In genomic region chr2:46971914-46972313, GRCh38 we compare ENCODE assay signal across 19 cellular contexts. TPM values are rescaled to one million over a fixed set of nuclear protein-coding genes. Genes with fewer than 3 reads are reported as not detected.
A peak's percentile ranks its signal among the peaks of the same experiment; 100 is the strongest.
DNase-seq lines count a peak whose midpoint lies in the region; ATAC-seq and TF ChIP-seq lines count a peak whose summit lies in the region.
"Had no signal": no experiment of that assay in that cellular context is flagged by ENCODE, and none has a peak within 500 bp of the region (broad histone marks: within the 10 kb centered on the region; RNA-seq: fewer than 3 reads in every experiment).

No MANE protein-coding gene starts in this region.

- H3K4me3 ChIP-seq in PC-9 = no peak overlapping the region
- no peak overlapping the region for H3K4me3 ChIP-seq in endodermal cell (ENCODE audit: low read length)
- H3K4me3 ChIP-seq in dorsolateral prefrontal cortex = no peak overlapping the region

- no peaks in the 10 kb centered on the region for H3K9me3 ChIP-seq in CD4-positive, alpha-beta T cell (ENCODE audit: control insufficient read depth, low read length)
- no peaks in the 10 kb centered on the region for H3K9me3 ChIP-seq in PC-9 (ENCODE audit: insufficient read depth, low read depth)
- no peaks in the 10 kb centered on the region for H3K9me3 ChIP-seq in endodermal cell (ENCODE audit: control insufficient read depth, low read length)

- H3K27ac ChIP-seq in CD4-positive, alpha-beta T cell (ENCODE audit: low read depth, low read length) = no peak overlapping the region
- peak overlapping the region; percentile 73 for H3K27ac ChIP-seq in PC-9
- no peak overlapping the region for H3K27ac ChIP-seq in endodermal cell (ENCODE audit: low read depth, low read length)
- H3K27ac ChIP-seq in dorsolateral prefrontal cortex = peak overlapping the region in 1 of 59 donors; percentile 28
- H3K27ac ChIP-seq: foreskin keratinocyte had no signal

- no peak for DNase-seq in CD4-positive, alpha-beta T cell
- DNase-seq in PC-9 = no peak
- DNase-seq in effector memory CD8-positive, alpha-beta T cell = no peak
- no peak for DNase-seq in stimulated activated effector memory CD8-positive, alpha-beta T cell treated with anti-CD3 and anti-CD28 coated beads, Interleukin-12 subunit alpha, Interleukin-12 subunit beta, amount 100 ng/mL, for 72 hours (ENCODE audit: low spot score in 2 of 2)
- DNase-seq in endodermal cell = no peak
- DNase-seq in HEK293T (ENCODE audit: extremely low spot score) = no peak
- DNase-seq in dorsolateral prefrontal cortex = no peak
- DNase-seq: activated CD4-positive, alpha-beta memory T cell treated with anti-CD3 and anti-CD28 coated beads, Interleukin-2, amount 10 ng/mL, durations not matched to agents 7 days and 5 days; activated T-cell treated with anti-CD3 and anti-CD28 coated beads, Interleukin-2, amount 50 U/mL, for 72 hours; amniotic stem cell; central memory CD4-positive, alpha-beta T cell; DMS153; H9; left cardiac atrium; NCI-H1930; NCI-H446 treated with DMSO at 0.1 percent for 48 hours; RPMI8226; stimulated activated naive CD8-positive, alpha-beta T cell treated with anti-CD3 and anti-CD28 coated beads, Interleukin-15, amount 100 ng/mL, for 72 hours had no signal

- H3K27ac Mint-ChIP-seq in CD4-positive, alpha-beta T cell = peak overlapping the region; percentile 23
- peak overlapping the region; percentile 70 to 83 for H3K27ac Mint-ChIP-seq in effector memory CD8-positive, alpha-beta T cell
- peak overlapping the region; percentile 75 for H3K27ac Mint-ChIP-seq in stimulated activated effector memory CD8-positive, alpha-beta T cell treated with anti-CD3 and anti-CD28 coated beads, Interleukin-12 subunit alpha, Interleukin-12 subunit beta, amount 100 ng/mL, for 72 hours
- no peak overlapping the region for H3K27ac Mint-ChIP-seq in endodermal cell
- H3K27ac Mint-ChIP-seq: activated T-cell treated with anti-CD3 and anti-CD28 coated beads, Interleukin-2, amount 50 U/mL, for 72 hours; H9 had no signal

- CTCF ChIA-PET in CD4-positive, alpha-beta T cell (lab: Charles Lee) = no interaction called here
- CTCF ChIA-PET in PC-9 (lab: Charles Lee) = interaction anchor here (1.1 kb wide), 1 partner anchor 53 kb away, joined by 3 read pairs; no protein-coding TSS in a partner anchor
- CTCF ChIA-PET in HEK293T (lab: Yijun Ruan, JAX) = interaction anchor here (0.6 to 0.7 kb wide), 2 partner anchors 22 to 560 kb away, joined by 3 to 4 read pairs; no protein-coding TSS in a partner anchor

- H3K4me3 Mint-ChIP-seq in CD4-positive, alpha-beta T cell = no peak overlapping the region
- H3K4me3 Mint-ChIP-seq in effector memory CD8-positive, alpha-beta T cell = no peak overlapping the region
- H3K4me3 Mint-ChIP-seq in stimulated activated effector memory CD8-positive, alpha-beta T cell treated with anti-CD3 and anti-CD28 coated beads, Interleukin-12 subunit alpha, Interleukin-12 subunit beta, amount 100 ng/mL, for 72 hours = no peak overlapping the region
- H3K4me3 Mint-ChIP-seq in endodermal cell = no peak overlapping the region
- H3K4me3 Mint-ChIP-seq: activated CD4-positive, alpha-beta memory T cell treated with anti-CD3 and anti-CD28 coated beads, Interleukin-2, amount 10 ng/mL, durations not matched to agents 7 days and 5 days; activated T-cell treated with anti-CD3 and anti-CD28 coated beads, Interleukin-2, amount 50 U/mL, for 72 hours; H9; stimulated activated naive CD8-positive, alpha-beta T cell treated with anti-CD3 and anti-CD28 coated beads, Interleukin-15, amount 100 ng/mL, for 72 hours had no signal

- H3K9me3 Mint-ChIP-seq in CD4-positive, alpha-beta T cell = no peaks in the 10 kb centered on the region
- H3K9me3 Mint-ChIP-seq in effector memory CD8-positive, alpha-beta T cell = no peaks in the 10 kb centered on the region
- no peaks in the 10 kb centered on the region for H3K9me3 Mint-ChIP-seq in stimulated activated effector memory CD8-positive, alpha-beta T cell treated with anti-CD3 and anti-CD28 coated beads, Interleukin-12 subunit alpha, Interleukin-12 subunit beta, amount 100 ng/mL, for 72 hours
- peaks cover 4% of the 10 kb centered on the region for H3K9me3 Mint-ChIP-seq in endodermal cell
- H3K9me3 Mint-ChIP-seq: activated CD4-positive, alpha-beta memory T cell treated with anti-CD3 and anti-CD28 coated beads, Interleukin-2, amount 10 ng/mL, durations not matched to agents 7 days and 5 days; activated T-cell treated with anti-CD3 and anti-CD28 coated beads, Interleukin-2, amount 50 U/mL, for 72 hours; H9; stimulated activated naive CD8-positive, alpha-beta T cell treated with anti-CD3 and anti-CD28 coated beads, Interleukin-15, amount 100 ng/mL, for 72 hours had no signal

- peaks cover 40% of the 10 kb centered on the region for H3F3A ChIP-seq in PC-9 (ENCODE audit: insufficient read depth, low read depth)

- TF ChIP-seq CTCF in CD4-positive, alpha-beta T cell (IDR thresholded peaks at IDR 0.05) = no peak
- TF ChIP-seq CTCF in PC-9 (conservative IDR thresholded peaks at IDR 0.05) = no peak
- TF ChIP-seq CTCF in endodermal cell (conservative IDR thresholded peaks at IDR 0.05) = no peak
- TF ChIP-seq CTCF in dorsolateral prefrontal cortex (IDR thresholded peaks at IDR 0.05 in 54 of 56, conservative IDR thresholded peaks at IDR 0.05 in 2 of 56; ENCODE audit: low read depth in 1 of 56, partially characterized antibody in 56 of 56) = no peak

- H3K27me3 Mint-ChIP-seq in CD4-positive, alpha-beta T cell = no peaks in the 10 kb centered on the region
- no peaks in the 10 kb centered on the region for H3K27me3 Mint-ChIP-seq in effector memory CD8-positive, alpha-beta T cell
- no peaks in the 10 kb centered on the region for H3K27me3 Mint-ChIP-seq in endodermal cell (ENCODE audit: insufficient read depth)
- H3K27me3 Mint-ChIP-seq: activated CD4-positive, alpha-beta memory T cell treated with anti-CD3 and anti-CD28 coated beads, Interleukin-2, amount 10 ng/mL, durations not matched to agents 7 days and 5 days; stimulated activated naive CD8-positive, alpha-beta T cell treated with anti-CD3 and anti-CD28 coated beads, Interleukin-15, amount 100 ng/mL, for 72 hours had no signal

- no peaks in the 10 kb centered on the region for H3K36me3 ChIP-seq in PC-9 (ENCODE audit: low read depth)
- H3K36me3 ChIP-seq in endodermal cell (ENCODE audit: control insufficient read depth, insufficient read depth, low read length) = peaks cover 3% of the 10 kb centered on the region

- ATAC-seq in CD4-positive, alpha-beta T cell (ENCODE audit: poor library complexity) = no peak
- no peak for ATAC-seq in effector memory CD8-positive, alpha-beta T cell (replicated peaks)
- ATAC-seq in stimulated activated effector memory CD8-positive, alpha-beta T cell treated with anti-CD3 and anti-CD28 coated beads, Interleukin-12 subunit alpha, Interleukin-12 subunit beta, amount 100 ng/mL, for 72 hours = no peak
- ATAC-seq: activated T-cell treated with anti-CD3 and anti-CD28 coated beads, Interleukin-2, amount 50 U/mL, for 72 hours; foreskin keratinocyte; left cardiac atrium; stimulated activated naive CD8-positive, alpha-beta T cell treated with anti-CD3 and anti-CD28 coated beads, Interleukin-15, amount 100 ng/mL, for 72 hours had no signal

- intact Hi-C loops in CD4-positive, alpha-beta T cell (cut with DNase I, micrococcal nuclease) = no loop called here
- intact Hi-C loops in PC-9 (cut with micrococcal nuclease; ENCODE audit: unreplicated experiment) = no loop called here
- intact Hi-C loops in dorsolateral prefrontal cortex (cut with DNase I) = no loop called here

- H3K79me2 ChIP-seq in PC-9 (ENCODE audit: low read depth) = peaks cover 41% of the 10 kb centered on the region

- POLR2A ChIA-PET in CD4-positive, alpha-beta T cell (lab: Charles Lee) = no interaction called here
- POLR2A ChIA-PET in PC-9 (lab: Charles Lee; ENCODE audit: unreplicated experiment) = interaction anchor here (0.7 kb wide), 1 partner anchor 87 kb away, joined by 20 read pairs; no protein-coding TSS in a partner anchor
- POLR2A ChIA-PET in HEK293T (lab: Yijun Ruan, JAX) = no interaction called here

- no peaks in the 10 kb centered on the region for H3K9me2 ChIP-seq in PC-9 (ENCODE audit: insufficient read depth)

- peaks cover 16% of the 10 kb centered on the region for H3K4me1 Mint-ChIP-seq in CD4-positive, alpha-beta T cell (ENCODE audit: low read depth)
- peaks cover 16 to 19% of the 10 kb centered on the region in 2 donors for H3K4me1 Mint-ChIP-seq in effector memory CD8-positive, alpha-beta T cell (ENCODE audit: low read depth in 2 of 2)
- H3K4me1 Mint-ChIP-seq in stimulated activated effector memory CD8-positive, alpha-beta T cell treated with anti-CD3 and anti-CD28 coated beads, Interleukin-12 subunit alpha, Interleukin-12 subunit beta, amount 100 ng/mL, for 72 hours = peaks cover 33% of the 10 kb centered on the region
- no peaks in the 10 kb centered on the region for H3K4me1 Mint-ChIP-seq in endodermal cell

- BruUV-seq in PC-9 (replicated peaks; lab: Mats Ljungman, UMichigan) = no TSS peak

- 79 to 88% methylated on average over 3 to 4 of the region's 4 CpGs for WGBS in endodermal cell (ENCODE audit: insufficient coverage in 1 of 2, insufficient read length in 1 of 2), 2 experiments

- H3K4me2 ChIP-seq in PC-9 = 0 out of 2 replicates have a peak overlapping the region, but pooled peaks have one; percentile 60

- H4K20me1 ChIP-seq in PC-9 (ENCODE audit: insufficient read depth) = no peaks in the 10 kb centered on the region

- no peaks in the 10 kb centered on the region for H3K27me3 ChIP-seq in CD4-positive, alpha-beta T cell (ENCODE audit: control insufficient read depth, insufficient read depth, low read length)
- H3K27me3 ChIP-seq in PC-9 (ENCODE audit: insufficient read depth, low read depth) (no peaks in the 10 kb centered on the region), endodermal cell (ENCODE audit: control insufficient read depth, insufficient read depth, low read length, poor library complexity, severe bottlenecking) (no peaks in the 10 kb centered on the region), dorsolateral prefrontal cortex (no peaks in the 10 kb centered on the region)
- H3K27me3 ChIP-seq: foreskin keratinocyte had no signal

- H3K4me1 ChIP-seq in PC-9 (replicated peaks; ENCODE audit: insufficient read depth) = peaks cover 51% of the 10 kb centered on the region
- no peaks in the 10 kb centered on the region for H3K4me1 ChIP-seq in endodermal cell (ENCODE audit: control insufficient read depth, insufficient read depth, low read length)

- H3K9ac ChIP-seq in endodermal cell (ENCODE audit: extremely low read depth, low read length, poor library complexity, severe bottlenecking) = no peak overlapping the region

- H2AFZ ChIP-seq in PC-9 = no peak overlapping the region

- peaks cover 50% of the 10 kb centered on the region for H3K36me3 Mint-ChIP-seq in CD4-positive, alpha-beta T cell (ENCODE audit: low read depth)
- peaks cover 31% of the 10 kb centered on the region for H3K36me3 Mint-ChIP-seq in effector memory CD8-positive, alpha-beta T cell (ENCODE audit: insufficient read depth)
- peaks cover 39% of the 10 kb centered on the region for H3K36me3 Mint-ChIP-seq in stimulated activated effector memory CD8-positive, alpha-beta T cell treated with anti-CD3 and anti-CD28 coated beads, Interleukin-12 subunit alpha, Interleukin-12 subunit beta, amount 100 ng/mL, for 72 hours
- peaks cover 9% of the 10 kb centered on the region for H3K36me3 Mint-ChIP-seq in endodermal cell (ENCODE audit: low read depth)

RNA-seq across cellular contexts. Expression of gene TTC7A, which starts 30.9 kb away (rescaled TPM):
- total RNA-seq in CD4-positive, alpha-beta T cell = 10 to 100 TPM; 40.3 to 40.6 TPM
- total RNA-seq in PC-9 (2021) (66.8 and 80.9 TPM in 2 replicates), endodermal cell (10 to 100 TPM; 11.9 to 17.6 TPM), dorsolateral prefrontal cortex (10 to 100 TPM; 15.2 to 63.1 (median 25.3) TPM)
- polyA plus RNA-seq in endodermal cell (2013, experiment 1 of 2) = 9.7 TPM
- polyA plus RNA-seq in endodermal cell (2013, experiment 2 of 2) = 9.9 TPM

RNA-seq across cellular contexts. Expression of gene MCFD2, which starts 56.3 kb away (rescaled TPM):
- total RNA-seq in CD4-positive, alpha-beta T cell = 10 to 100 TPM; 29.1 to 29.7 TPM
- 127 and 163 TPM in 2 replicates for total RNA-seq in PC-9 (2021)
- 10 to 100 TPM; 82.4 to 82.9 TPM for total RNA-seq in endodermal cell
- 73.4 TPM for polyA plus RNA-seq in endodermal cell (2013, experiment 1 of 2)
- polyA plus RNA-seq in endodermal cell (2013, experiment 2 of 2) = 71.3 TPM
- 100 to 1,000 TPM in 9 of 120 experiments, 10 to 100 TPM in 111; 44.0 to 113 (median 78.3) TPM for total RNA-seq in dorsolateral prefrontal cortex
